Comparison of ENCODE assay signal across 1 cellular context in the genomic region with DNA sequence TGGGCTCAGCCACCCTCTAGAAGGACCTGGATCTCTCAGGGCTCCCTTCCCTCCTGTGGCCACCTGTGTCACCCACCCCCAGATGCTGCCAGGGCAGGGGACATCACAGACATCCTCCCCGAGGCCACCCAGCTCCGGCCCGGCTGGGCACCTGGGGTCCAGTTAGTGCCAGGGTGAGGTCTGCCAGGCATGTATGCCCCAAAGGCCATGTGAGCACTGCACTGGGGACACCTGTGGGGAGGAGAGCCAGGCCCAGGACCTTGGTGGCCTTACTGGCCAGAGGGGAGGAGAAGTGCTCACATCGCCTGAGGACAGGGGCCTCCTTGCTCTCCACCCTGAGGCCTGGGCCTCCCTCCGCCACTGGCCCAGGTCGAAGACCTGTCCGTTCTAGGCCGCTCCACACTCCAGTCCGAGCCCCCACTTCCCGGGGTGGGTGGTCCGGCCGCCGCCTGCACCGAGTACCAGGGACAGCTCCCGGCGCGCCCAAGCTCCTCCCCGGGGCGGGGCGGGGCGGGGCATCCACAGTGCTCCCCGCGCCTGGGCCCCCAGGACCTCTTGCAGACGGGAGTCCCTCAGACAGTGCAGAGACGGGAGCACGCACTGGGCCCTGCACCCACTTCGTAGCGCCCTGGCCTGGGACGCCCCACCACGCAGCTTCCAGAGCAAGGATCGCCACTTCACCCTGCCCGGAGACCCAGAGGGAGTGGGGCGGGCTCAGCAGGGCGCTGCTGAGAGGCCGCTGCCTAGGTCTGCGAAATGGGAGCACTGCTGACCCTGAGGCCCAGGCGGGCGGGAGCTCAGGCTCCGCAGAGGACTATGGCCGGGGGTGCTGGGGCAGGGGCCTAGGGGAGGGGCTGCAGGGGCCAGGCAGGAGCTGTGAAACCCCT.
TF ChIP-seq lines count a peak whose summit lies in the region.

No MANE protein-coding gene starts in this region.

TF ChIP-seq in K562, 482 proteins besides CTCF, POLR2A, EP300 and RAD21 (continued from another document and continues in another):
- TF ChIP-seq, protein P1, sequence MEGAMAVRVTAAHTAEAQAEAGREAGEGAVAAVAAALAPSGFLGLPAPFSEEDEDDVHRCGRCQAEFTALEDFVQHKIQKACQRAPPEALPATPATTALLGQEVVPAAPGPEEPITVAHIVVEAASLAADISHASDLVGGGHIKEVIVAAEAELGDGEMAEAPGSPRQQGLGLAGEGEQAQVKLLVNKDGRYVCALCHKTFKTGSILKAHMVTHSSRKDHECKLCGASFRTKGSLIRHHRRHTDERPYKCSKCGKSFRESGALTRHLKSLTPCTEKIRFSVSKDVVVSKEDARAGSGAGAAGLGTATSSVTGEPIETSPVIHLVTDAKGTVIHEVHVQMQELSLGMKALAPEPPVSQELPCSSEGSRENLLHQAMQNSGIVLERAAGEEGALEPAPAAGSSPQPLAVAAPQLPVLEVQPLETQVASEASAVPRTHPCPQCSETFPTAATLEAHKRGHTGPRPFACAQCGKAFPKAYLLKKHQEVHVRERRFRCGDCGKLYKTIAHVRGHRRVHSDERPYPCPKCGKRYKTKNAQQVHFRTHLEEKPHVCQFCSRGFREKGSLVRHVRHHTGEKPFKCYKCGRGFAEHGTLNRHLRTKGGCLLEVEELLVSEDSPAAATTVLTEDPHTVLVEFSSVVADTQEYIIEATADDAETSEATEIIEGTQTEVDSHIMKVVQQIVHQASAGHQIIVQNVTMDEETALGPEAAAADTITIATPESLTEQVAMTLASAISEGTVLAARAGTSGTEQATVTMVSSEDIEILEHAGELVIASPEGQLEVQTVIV (CRISPR knock-in tag; IDR thresholded peaks at IDR 0.05; ENCODE audit: borderline replicate concordance), result no peak
- TF ChIP-seq ELF2 (CRISPR knock-in tag; IDR thresholded peaks at IDR 0.05) (no peak), RBM14 (IDR thresholded peaks at IDR 0.05; ENCODE audit: borderline replicate concordance, insufficient read depth, low read depth, low read length) (0 out of 2 replicates have a peak, but pooled peaks have one; percentile 59), CAMTA2 (CRISPR knock-in tag; conservative IDR thresholded peaks at IDR 0.05) (no peak), DDX20 (tag; IDR thresholded peaks at IDR 0.05; ENCODE audit: low read depth) (no peak), BRD4 (IDR thresholded peaks at IDR 0.05) (no peak), BCL6 (CRISPR knock-in tag; IDR thresholded peaks at IDR 0.05) (no peak), TBP (optimal IDR thresholded peaks at IDR 0.05; ENCODE audit: low read depth, low read length) (no peak), ZNF696 (CRISPR knock-in tag; conservative IDR thresholded peaks at IDR 0.05) (no peak), SMAD4 (CRISPR knock-in tag; conservative IDR thresholded peaks at IDR 0.05) (no peak), ZSCAN29 (IDR thresholded peaks at IDR 0.05) (no peak)
- TF ChIP-seq, protein P2, sequence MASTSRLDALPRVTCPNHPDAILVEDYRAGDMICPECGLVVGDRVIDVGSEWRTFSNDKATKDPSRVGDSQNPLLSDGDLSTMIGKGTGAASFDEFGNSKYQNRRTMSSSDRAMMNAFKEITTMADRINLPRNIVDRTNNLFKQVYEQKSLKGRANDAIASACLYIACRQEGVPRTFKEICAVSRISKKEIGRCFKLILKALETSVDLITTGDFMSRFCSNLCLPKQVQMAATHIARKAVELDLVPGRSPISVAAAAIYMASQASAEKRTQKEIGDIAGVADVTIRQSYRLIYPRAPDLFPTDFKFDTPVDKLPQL (IDR thresholded peaks at IDR 0.05; ENCODE audit: extremely low read depth, insufficient read length), result no peak
- TF ChIP-seq, protein P3, sequence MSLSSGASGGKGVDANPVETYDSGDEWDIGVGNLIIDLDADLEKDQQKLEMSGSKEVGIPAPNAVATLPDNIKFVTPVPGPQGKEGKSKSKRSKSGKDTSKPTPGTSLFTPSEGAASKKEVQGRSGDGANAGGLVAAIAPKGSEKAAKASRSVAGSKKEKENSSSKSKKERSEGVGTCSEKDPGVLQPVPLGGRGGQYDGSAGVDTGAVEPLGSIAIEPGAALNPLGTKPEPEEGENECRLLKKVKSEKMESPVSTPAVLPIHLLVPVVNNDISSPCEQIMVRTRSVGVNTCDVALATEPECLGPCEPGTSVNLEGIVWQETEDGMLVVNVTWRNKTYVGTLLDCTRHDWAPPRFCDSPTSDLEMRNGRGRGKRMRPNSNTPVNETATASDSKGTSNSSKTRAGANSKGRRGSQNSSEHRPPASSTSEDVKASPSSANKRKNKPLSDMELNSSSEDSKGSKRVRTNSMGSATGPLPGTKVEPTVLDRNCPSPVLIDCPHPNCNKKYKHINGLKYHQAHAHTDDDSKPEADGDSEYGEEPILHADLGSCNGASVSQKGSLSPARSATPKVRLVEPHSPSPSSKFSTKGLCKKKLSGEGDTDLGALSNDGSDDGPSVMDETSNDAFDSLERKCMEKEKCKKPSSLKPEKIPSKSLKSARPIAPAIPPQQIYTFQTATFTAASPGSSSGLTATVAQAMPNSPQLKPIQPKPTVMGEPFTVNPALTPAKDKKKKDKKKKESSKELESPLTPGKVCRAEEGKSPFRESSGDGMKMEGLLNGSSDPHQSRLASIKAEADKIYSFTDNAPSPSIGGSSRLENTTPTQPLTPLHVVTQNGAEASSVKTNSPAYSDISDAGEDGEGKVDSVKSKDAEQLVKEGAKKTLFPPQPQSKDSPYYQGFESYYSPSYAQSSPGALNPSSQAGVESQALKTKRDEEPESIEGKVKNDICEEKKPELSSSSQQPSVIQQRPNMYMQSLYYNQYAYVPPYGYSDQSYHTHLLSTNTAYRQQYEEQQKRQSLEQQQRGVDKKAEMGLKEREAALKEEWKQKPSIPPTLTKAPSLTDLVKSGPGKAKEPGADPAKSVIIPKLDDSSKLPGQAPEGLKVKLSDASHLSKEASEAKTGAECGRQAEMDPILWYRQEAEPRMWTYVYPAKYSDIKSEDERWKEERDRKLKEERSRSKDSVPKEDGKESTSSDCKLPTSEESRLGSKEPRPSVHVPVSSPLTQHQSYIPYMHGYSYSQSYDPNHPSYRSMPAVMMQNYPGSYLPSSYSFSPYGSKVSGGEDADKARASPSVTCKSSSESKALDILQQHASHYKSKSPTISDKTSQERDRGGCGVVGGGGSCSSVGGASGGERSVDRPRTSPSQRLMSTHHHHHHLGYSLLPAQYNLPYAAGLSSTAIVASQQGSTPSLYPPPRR (CRISPR knock-in tag; IDR thresholded peaks at IDR 0.05; ENCODE audit: borderline replicate concordance), result no peak
- TF ChIP-seq, protein P4, sequence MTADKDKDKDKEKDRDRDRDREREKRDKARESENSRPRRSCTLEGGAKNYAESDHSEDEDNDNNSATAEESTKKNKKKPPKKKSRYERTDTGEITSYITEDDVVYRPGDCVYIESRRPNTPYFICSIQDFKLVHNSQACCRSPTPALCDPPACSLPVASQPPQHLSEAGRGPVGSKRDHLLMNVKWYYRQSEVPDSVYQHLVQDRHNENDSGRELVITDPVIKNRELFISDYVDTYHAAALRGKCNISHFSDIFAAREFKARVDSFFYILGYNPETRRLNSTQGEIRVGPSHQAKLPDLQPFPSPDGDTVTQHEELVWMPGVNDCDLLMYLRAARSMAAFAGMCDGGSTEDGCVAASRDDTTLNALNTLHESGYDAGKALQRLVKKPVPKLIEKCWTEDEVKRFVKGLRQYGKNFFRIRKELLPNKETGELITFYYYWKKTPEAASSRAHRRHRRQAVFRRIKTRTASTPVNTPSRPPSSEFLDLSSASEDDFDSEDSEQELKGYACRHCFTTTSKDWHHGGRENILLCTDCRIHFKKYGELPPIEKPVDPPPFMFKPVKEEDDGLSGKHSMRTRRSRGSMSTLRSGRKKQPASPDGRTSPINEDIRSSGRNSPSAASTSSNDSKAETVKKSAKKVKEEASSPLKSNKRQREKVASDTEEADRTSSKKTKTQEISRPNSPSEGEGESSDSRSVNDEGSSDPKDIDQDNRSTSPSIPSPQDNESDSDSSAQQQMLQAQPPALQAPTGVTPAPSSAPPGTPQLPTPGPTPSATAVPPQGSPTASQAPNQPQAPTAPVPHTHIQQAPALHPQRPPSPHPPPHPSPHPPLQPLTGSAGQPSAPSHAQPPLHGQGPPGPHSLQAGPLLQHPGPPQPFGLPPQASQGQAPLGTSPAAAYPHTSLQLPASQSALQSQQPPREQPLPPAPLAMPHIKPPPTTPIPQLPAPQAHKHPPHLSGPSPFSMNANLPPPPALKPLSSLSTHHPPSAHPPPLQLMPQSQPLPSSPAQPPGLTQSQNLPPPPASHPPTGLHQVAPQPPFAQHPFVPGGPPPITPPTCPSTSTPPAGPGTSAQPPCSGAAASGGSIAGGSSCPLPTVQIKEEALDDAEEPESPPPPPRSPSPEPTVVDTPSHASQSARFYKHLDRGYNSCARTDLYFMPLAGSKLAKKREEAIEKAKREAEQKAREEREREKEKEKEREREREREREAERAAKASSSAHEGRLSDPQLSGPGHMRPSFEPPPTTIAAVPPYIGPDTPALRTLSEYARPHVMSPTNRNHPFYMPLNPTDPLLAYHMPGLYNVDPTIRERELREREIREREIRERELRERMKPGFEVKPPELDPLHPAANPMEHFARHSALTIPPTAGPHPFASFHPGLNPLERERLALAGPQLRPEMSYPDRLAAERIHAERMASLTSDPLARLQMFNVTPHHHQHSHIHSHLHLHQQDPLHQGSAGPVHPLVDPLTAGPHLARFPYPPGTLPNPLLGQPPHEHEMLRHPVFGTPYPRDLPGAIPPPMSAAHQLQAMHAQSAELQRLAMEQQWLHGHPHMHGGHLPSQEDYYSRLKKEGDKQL (CRISPR knock-in tag; IDR thresholded peaks at IDR 0.05; ENCODE audit: borderline replicate concordance), result no peak
- TF ChIP-seq, protein P5, sequence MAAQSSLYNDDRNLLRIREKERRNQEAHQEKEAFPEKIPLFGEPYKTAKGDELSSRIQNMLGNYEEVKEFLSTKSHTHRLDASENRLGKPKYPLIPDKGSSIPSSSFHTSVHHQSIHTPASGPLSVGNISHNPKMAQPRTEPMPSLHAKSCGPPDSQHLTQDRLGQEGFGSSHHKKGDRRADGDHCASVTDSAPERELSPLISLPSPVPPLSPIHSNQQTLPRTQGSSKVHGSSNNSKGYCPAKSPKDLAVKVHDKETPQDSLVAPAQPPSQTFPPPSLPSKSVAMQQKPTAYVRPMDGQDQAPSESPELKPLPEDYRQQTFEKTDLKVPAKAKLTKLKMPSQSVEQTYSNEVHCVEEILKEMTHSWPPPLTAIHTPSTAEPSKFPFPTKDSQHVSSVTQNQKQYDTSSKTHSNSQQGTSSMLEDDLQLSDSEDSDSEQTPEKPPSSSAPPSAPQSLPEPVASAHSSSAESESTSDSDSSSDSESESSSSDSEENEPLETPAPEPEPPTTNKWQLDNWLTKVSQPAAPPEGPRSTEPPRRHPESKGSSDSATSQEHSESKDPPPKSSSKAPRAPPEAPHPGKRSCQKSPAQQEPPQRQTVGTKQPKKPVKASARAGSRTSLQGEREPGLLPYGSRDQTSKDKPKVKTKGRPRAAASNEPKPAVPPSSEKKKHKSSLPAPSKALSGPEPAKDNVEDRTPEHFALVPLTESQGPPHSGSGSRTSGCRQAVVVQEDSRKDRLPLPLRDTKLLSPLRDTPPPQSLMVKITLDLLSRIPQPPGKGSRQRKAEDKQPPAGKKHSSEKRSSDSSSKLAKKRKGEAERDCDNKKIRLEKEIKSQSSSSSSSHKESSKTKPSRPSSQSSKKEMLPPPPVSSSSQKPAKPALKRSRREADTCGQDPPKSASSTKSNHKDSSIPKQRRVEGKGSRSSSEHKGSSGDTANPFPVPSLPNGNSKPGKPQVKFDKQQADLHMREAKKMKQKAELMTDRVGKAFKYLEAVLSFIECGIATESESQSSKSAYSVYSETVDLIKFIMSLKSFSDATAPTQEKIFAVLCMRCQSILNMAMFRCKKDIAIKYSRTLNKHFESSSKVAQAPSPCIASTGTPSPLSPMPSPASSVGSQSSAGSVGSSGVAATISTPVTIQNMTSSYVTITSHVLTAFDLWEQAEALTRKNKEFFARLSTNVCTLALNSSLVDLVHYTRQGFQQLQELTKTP (IDR thresholded peaks at IDR 0.05; ENCODE audit: low read depth in 1 of 2, partially characterized antibody in 2 of 2), result peak in 1 of 2 experiments; percentile 65
- TF ChIP-seq, protein P6, sequence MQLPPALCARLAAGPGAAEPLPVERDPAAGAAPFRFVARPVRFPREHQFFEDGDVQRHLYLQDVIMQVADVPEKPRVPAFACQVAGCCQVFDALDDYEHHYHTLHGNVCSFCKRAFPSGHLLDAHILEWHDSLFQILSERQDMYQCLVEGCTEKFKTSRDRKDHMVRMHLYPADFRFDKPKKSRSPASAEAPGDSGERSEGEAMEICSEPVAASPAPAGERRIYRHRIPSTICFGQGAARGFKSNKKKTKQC (CRISPR knock-in tag; IDR thresholded peaks at IDR 0.05), result peak; percentile 82; the same call in 1 of the 2 replicates
- TF ChIP-seq, protein P7, sequence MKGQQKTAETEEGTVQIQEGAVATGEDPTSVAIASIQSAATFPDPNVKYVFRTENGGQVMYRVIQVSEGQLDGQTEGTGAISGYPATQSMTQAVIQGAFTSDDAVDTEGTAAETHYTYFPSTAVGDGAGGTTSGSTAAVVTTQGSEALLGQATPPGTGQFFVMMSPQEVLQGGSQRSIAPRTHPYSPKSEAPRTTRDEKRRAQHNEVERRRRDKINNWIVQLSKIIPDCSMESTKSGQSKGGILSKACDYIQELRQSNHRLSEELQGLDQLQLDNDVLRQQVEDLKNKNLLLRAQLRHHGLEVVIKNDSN (CRISPR knock-in tag; IDR thresholded peaks at IDR 0.05), result no peak; the same call in 1 of the 2 replicates
